13 cellular contexts compared by ENCODE assay signal in the genomic region with DNA sequence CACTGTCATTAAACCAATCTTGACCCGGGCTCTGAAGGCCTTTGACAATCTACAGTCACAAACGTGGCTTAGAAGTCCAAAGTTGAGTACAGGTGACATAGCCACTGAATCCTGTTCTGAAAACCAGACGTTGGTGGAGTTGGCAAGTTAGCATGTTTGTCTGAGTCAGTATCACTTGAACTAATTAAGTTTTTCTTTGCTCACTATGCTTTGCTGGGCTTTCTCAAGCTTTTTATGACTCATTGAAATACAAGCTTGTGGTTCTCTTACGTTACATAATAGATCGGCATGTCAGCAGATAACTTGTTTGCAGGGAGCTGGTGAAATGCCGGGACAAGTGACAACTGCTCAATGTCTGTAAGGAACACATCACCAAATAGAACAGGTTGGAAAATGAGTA. TPM values are rescaled to one million over a fixed set of nuclear protein-coding genes. Genes with fewer than 3 reads are reported as not detected.
DNase-seq lines count a peak whose midpoint lies in the region; FAIRE-seq and TF ChIP-seq lines count a peak whose summit lies in the region.
"Had no signal": no experiment of that assay in that cellular context is flagged by ENCODE, and none has a peak within 500 bp of the region (broad histone marks: within the 10 kb centered on the region; RNA-seq: fewer than 3 reads in every experiment).

No MANE protein-coding gene starts in this region.

- DNase-seq in SKM-1 (lab: John Stamatoyannopoulos, UW; ENCODE audit: unreplicated experiment) (peak; percentile 22), SKM-1 treated with dmso at 0.1 percent for 144 hours (lab: John Stamatoyannopoulos, UW; ENCODE audit: unreplicated experiment) (no peak), SW 1271 (lab: John Stamatoyannopoulos, UW) (peak; percentile 10 to 71), fibroblast of villous mesenchyme (ENCODE audit: low read depth) (peak; percentile 90), urothelium cell line (ENCODE audit: low spot score) (peak; percentile 76), GOT3 (lab: John Stamatoyannopoulos, UW) (no peak), NCI-H1092 treated with DMSO at 0.1 percent for 48 hours (lab: John Stamatoyannopoulos, UW) (no peak)
- no peak for DNase-seq in stimulated activated CD4-positive, alpha-beta T cell treated with anti-CD3 and anti-CD28 coated beads, Interleukin-2, amount 100 ng/mL, for 24 hours
- DNase-seq: 8988T; activated T-cell treated with anti-CD3 and anti-CD28 coated beads, Interleukin-2, amount 50 U/mL, for 48 hours; effector CD8-positive, alpha-beta T cell; NCI-H2171 treated with DMSO at 0.1 percent for 48 hours; stimulated activated CD4-positive, alpha-beta T cell treated with anti-CD3 and anti-CD28 coated beads, Interleukin-12 subunit alpha, Interleukin-12 subunit beta, amount 100 ng/mL, for 4 hours had no signal

- no peak for TF ChIP-seq CTCF in fibroblast of villous mesenchyme (IDR thresholded peaks at IDR 0.05; ENCODE audit: insufficient read depth, low read depth, low read length)

- H3K4me3 ChIP-seq in fibroblast of villous mesenchyme (ENCODE audit: low read depth, low read length), result no peak overlapping the region

- no peak for FAIRE-seq in urothelium cell line (lab: Jason Lieb, UNC)

RNA-seq across cellular contexts. Expression of a gene that starts 53.8 kb away (rescaled TPM):
- total RNA-seq in fibroblast of villous mesenchyme, result 18.0 and 22.9 TPM in 2 replicates

Comparison
In these comparisons a context has a peak if more than half of its experiments do, and no peak if none do; other contexts are left out.
1. DNase-seq: peak in SKM-1 (single experiment), SW 1271 (2 of 2), fibroblast of villous mesenchyme (single experiment) and urothelium cell line (single experiment); none in SKM-1 treated with dmso at 0.1 percent for 144 hours (single experiment), GOT3 (single experiment), NCI-H1092 treated with DMSO at 0.1 percent for 48 hours (single experiment) and stimulated activated CD4-positive, alpha-beta T cell treated with anti-CD3 and anti-CD28 coated beads, Interleukin-2, amount 100 ng/mL, for 24 hours (0 of 2).